In genomic region chr17:7673239-7673638, GRCh38 we compare ENCODE assay signal across 1 cellular context.
TF ChIP-seq lines count a peak whose summit lies in the region.

No MANE protein-coding gene starts in this region.

TF ChIP-seq in GM12878, 131 proteins besides CTCF, POLR2A, EP300 and RAD21:
- TF ChIP-seq ATF7 (IDR thresholded peaks at IDR 0.05; ENCODE audit: low read depth), result no peak
- TF ChIP-seq SPI1 (IDR thresholded peaks at IDR 0.05; ENCODE audit: borderline replicate concordance, insufficient read depth, low read depth, low read length), result no peak
- TF ChIP-seq KLF5 (IDR thresholded peaks at IDR 0.05; ENCODE audit: partially characterized antibody), result no peak
- TF ChIP-seq, protein P1, sequence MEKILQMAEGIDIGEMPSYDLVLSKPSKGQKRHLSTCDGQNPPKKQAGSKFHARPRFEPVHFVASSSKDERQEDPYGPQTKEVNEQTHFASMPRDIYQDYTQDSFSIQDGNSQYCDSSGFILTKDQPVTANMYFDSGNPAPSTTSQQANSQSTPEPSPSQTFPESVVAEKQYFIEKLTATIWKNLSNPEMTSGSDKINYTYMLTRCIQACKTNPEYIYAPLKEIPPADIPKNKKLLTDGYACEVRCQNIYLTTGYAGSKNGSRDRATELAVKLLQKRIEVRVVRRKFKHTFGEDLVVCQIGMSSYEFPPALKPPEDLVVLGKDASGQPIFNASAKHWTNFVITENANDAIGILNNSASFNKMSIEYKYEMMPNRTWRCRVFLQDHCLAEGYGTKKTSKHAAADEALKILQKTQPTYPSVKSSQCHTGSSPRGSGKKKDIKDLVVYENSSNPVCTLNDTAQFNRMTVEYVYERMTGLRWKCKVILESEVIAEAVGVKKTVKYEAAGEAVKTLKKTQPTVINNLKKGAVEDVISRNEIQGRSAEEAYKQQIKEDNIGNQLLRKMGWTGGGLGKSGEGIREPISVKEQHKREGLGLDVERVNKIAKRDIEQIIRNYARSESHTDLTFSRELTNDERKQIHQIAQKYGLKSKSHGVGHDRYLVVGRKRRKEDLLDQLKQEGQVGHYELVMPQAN (conservative IDR thresholded peaks at IDR 0.05), result no peak
- no peak for TF ChIP-seq GABPA (IDR thresholded peaks at IDR 0.05; ENCODE audit: low read depth)
- no peak for TF ChIP-seq NRF1 (conservative IDR thresholded peaks at IDR 0.05; ENCODE audit: low read depth, low read length)
- TF ChIP-seq MAX (IDR thresholded peaks at IDR 0.05; ENCODE audit: low read depth, low read length), result no peak
- no peak for TF ChIP-seq SREBF2 (IDR thresholded peaks at IDR 0.05; ENCODE audit: low read length)
- no peak for TF ChIP-seq ZNF592 (IDR thresholded peaks at IDR 0.05)
